12 cellular contexts compared by ENCODE assay signal in the genomic region with DNA sequence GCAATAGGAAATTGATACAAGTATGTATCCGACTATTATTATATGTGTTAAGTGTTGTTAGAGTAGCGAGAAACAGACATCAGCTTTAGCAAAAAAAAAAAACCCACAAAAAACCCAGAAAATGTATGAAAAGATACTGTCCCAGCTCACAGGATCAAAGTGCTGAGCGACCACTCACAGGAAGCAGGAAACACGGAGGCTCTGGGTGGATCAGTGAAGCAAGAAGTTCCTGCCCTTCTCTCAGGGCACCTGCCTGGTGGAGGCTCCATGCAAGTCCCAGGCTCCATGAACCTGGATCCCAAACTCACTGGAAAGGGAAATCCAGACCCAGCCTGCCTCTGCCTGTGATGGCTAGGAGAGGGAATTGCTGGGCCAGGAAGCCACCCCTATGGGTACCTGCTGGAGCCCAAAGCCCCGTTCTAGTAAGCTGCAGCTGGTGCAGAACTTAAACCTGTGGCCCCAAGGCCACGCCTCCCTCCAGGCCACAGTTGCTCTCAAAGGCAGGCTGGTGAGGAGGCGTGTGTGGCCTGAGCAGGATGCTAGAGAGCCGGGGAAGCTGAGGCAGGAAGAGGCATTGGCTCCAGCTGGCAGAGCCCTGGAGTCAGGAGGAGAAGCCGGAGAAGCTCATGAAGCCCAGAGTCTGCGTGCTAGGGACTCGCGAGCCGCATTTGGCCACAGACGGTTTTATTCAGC.
A peak's percentile ranks its signal among the peaks of the same experiment; 100 is the strongest.
DNase-seq lines count a peak whose midpoint lies in the region; ATAC-seq, FAIRE-seq and TF ChIP-seq lines count a peak whose summit lies in the region.
"Had no signal": no experiment of that assay in that cellular context is flagged by ENCODE, and none has a peak within 500 bp of the region (broad histone marks: within the 10 kb centered on the region; RNA-seq: fewer than 3 reads in every experiment).

No MANE protein-coding gene starts in this region.

- no peak overlapping the region for H3K9ac ChIP-seq in PC-3 (ENCODE audit: low read length)

- peaks cover 18% of the 10 kb centered on the region in 3 donors for H3K4me1 Mint-ChIP-seq in IgD-negative memory B cell

- FAIRE-seq in GM12891 (lab: Jason Lieb, UNC): peak; percentile 13
- FAIRE-seq: TTC549 had no signal

- H3K4me1 ChIP-seq in mucosa of descending colon (ENCODE audit: low read depth): peaks cover 2% of the 10 kb centered on the region
- peaks cover 14% of the 10 kb centered on the region for H3K4me1 ChIP-seq in PC-3 (ENCODE audit: insufficient read depth, low read length)

- H3K27ac ChIP-seq in PC-3 (ENCODE audit: low read length): no peak overlapping the region

- TF ChIP-seq CTCF in mucosa of descending colon (IDR thresholded peaks at IDR 0.05) (no peak), PC-3 (conservative IDR thresholded peaks at IDR 0.05; ENCODE audit: low read depth, low read length) (no peak)

- H3K4me2 ChIP-seq in PC-3 (ENCODE audit: low read length): no peak overlapping the region

- H3K27ac Mint-ChIP-seq in IgD-negative memory B cell: peak overlapping the region in 2 of 3 donors; percentile 39 to 40

- H3K9me3 Mint-ChIP-seq in IgD-negative memory B cell: peaks cover 0 to 1% (median 0%) of the 10 kb centered on the region in 3 donors

- peak overlapping the region in 2 of 4 donors; percentile 3 to 59 for H3K4me3 Mint-ChIP-seq in IgD-negative memory B cell

- TF ChIP-seq POLR2A in GM12891 (IDR thresholded peaks at IDR 0.05; ENCODE audit: low read depth, low read length): no peak

- CTCF ChIA-PET in PC-3 (lab: Charles Lee): no interaction called here

- H3K9me3 ChIP-seq in mucosa of descending colon (no peaks in the 10 kb centered on the region), PC-3 (ENCODE audit: low read length) (no peaks in the 10 kb centered on the region)

- H3K9me2 ChIP-seq in PC-3 (replicated peaks; ENCODE audit: low read length): no peaks in the 10 kb centered on the region

- no peaks in the 10 kb centered on the region for H3K79me2 ChIP-seq in PC-3 (ENCODE audit: low read length)

- no peaks in the 10 kb centered on the region for H3K27me3 ChIP-seq in PC-3 (ENCODE audit: low read length)

- H3K36me3 ChIP-seq in mucosa of descending colon (ENCODE audit: low read depth) (no peaks in the 10 kb centered on the region), PC-3 (ENCODE audit: low read depth, low read length) (no peaks in the 10 kb centered on the region)

- ATAC-seq in mucosa of descending colon (peak; percentile 6), PC-3 (no peak), GM18861 (IDR thresholded peaks at IDR 0.05; ENCODE audit: unreplicated experiment) (no peak)

- H3K4me3 ChIP-seq in mucosa of descending colon: no peak overlapping the region
- no peak overlapping the region for H3K4me3 ChIP-seq in PC-3 (ENCODE audit: low read length)

- no peaks in the 10 kb centered on the region for H4K20me1 ChIP-seq in PC-3 (ENCODE audit: low read length)

- DNase-seq in GM12891 (ENCODE audit: insufficient read length, low spot score): peak; percentile 54
- peak; percentile 69 for DNase-seq in activated CD8-positive, alpha-beta memory T cell treated with anti-CD3 and anti-CD28 coated beads for 24 hours
- no peak for DNase-seq in mucosa of descending colon
- no peak for DNase-seq in PC-3
- no peak for DNase-seq in SIG-M5 (lab: John Stamatoyannopoulos, UW)
- DNase-seq in KG1 (lab: John Stamatoyannopoulos, UW): no peak
- DNase-seq: DMS153, hippocampal formation, NCI-H2081 treated with DMSO at 0.1 percent for 48 hours had no signal

- no TSS peak for BruUV-seq in PC-3 (replicated peaks; lab: Mats Ljungman, UMichigan)

- H3F3A ChIP-seq in PC-3 (ENCODE audit: low read length, unreplicated experiment): no peaks in the 10 kb centered on the region

- POLR2A ChIA-PET in PC-3 (lab: Charles Lee; ENCODE audit: unreplicated experiment): no interaction called here

- intact Hi-C loops in mucosa of descending colon (cut with DNase I, micrococcal nuclease) (no loop called here), PC-3 (cut with micrococcal nuclease) (loop anchor here (10.0 kb wide), 1 partner anchor 145 kb away; a partner anchor contains a TSS)

- peaks cover 2% of the 10 kb centered on the region for H3K36me3 Mint-ChIP-seq in IgD-negative memory B cell

- no peak overlapping the region for H2AFZ ChIP-seq in PC-3 (ENCODE audit: low read length)

- no peaks in the 10 kb centered on the region for H3K27me3 Mint-ChIP-seq in IgD-negative memory B cell

TF ChIP-seq in GM12891, 5 proteins besides CTCF, POLR2A, EP300 and RAD21:
- TF ChIP-seq TAF1 (IDR thresholded peaks at IDR 0.05; ENCODE audit: low read depth, low read length) (no peak), POU2F2 (IDR thresholded peaks at IDR 0.05; ENCODE audit: low read depth, low read length) (no peak), PAX5 (IDR thresholded peaks at IDR 0.05; ENCODE audit: insufficient read depth, low read length, severe bottlenecking) (no peak), SPI1 (IDR thresholded peaks at IDR 0.05; ENCODE audit: low read depth, low read length) (no peak), POLR2AphosphoS5 (IDR thresholded peaks at IDR 0.05; ENCODE audit: low read depth, low read length) (no peak)
TF ChIP-seq in GM12891: peak in this region for 0.

Comparison
In these comparisons a context has a peak if more than half of its experiments do, and no peak if none do; other contexts are left out.
1. DNase-seq: peak in GM12891 (single experiment) and activated CD8-positive, alpha-beta memory T cell treated with anti-CD3 and anti-CD28 coated beads for 24 hours (single experiment); none in mucosa of descending colon (0 of 3), PC-3 (single experiment), SIG-M5 (single experiment) and KG1 (single experiment).